9 cellular contexts compared by ENCODE assay signal in genomic region chr2:98935111-98935770, GRCh38. TPM values are rescaled to one million over a fixed set of nuclear protein-coding genes. Genes with fewer than 3 reads are reported as not detected.
DNase-seq lines count a peak whose midpoint lies in the region; ATAC-seq and TF ChIP-seq lines count a peak whose summit lies in the region.
"Had no signal": no experiment of that assay in that cellular context is flagged by ENCODE, and none has a peak within 500 bp of the region (broad histone marks: within the 10 kb centered on the region; RNA-seq: fewer than 3 reads in every experiment).

No MANE protein-coding gene starts in this region.

- no peak for TF ChIP-seq RAD21 in neural cell (conservative IDR thresholded peaks at IDR 0.05)

- H3K9ac ChIP-seq in neural cell (ENCODE audit: low read length): no peak overlapping the region

- no peak for TF ChIP-seq EP300 in neural cell (conservative IDR thresholded peaks at IDR 0.05; ENCODE audit: poor library complexity, severe bottlenecking)

- H4K20me1 ChIP-seq in neural cell (ENCODE audit: insufficient read depth): no peaks in the 10 kb centered on the region

- no peak for ATAC-seq in GM21619 (IDR thresholded peaks at IDR 0.05; ENCODE audit: unreplicated experiment)
- ATAC-seq in HG03378 (IDR thresholded peaks at IDR 0.05; ENCODE audit: unreplicated experiment): no peak

- H3K27ac ChIP-seq in neural cell (ENCODE audit: low read length): no peak overlapping the region

- DNase-seq in COLO668 (lab: John Stamatoyannopoulos, UW; ENCODE audit: unreplicated experiment) (peak; percentile 61), NCI-H1092 treated with DMSO at 0.1 percent for 48 hours (lab: John Stamatoyannopoulos, UW) (peak; percentile 57), dermis blood vessel endothelial cell (peak; percentile 45), NCI-H1048 (lab: John Stamatoyannopoulos, UW) (no peak)
- no peak for DNase-seq in activated CD4-positive, alpha-beta T cell treated with anti-CD3 and anti-CD28 coated beads for 48 hours
- DNase-seq: NCI-H446 treated with DMSO at 0.1 percent for 48 hours had no signal

- no peak overlapping the region for H2AFZ ChIP-seq in neural cell (ENCODE audit: low read depth, low read length)

- H3K4me3 ChIP-seq in neural cell (ENCODE audit: low read length): peak overlapping the region; percentile 60

- no peaks in the 10 kb centered on the region for H3F3A ChIP-seq in neural cell (ENCODE audit: insufficient read depth, low read length, poor library complexity, severe bottlenecking)

- no peaks in the 10 kb centered on the region for H3K36me3 ChIP-seq in neural cell (ENCODE audit: insufficient read depth, low read length)

- peaks cover 56% of the 10 kb centered on the region for H3K27me3 ChIP-seq in neural cell (ENCODE audit: insufficient read depth, low read depth, low read length)

- H3K9me3 ChIP-seq in neural cell (ENCODE audit: low read length): no peaks in the 10 kb centered on the region

- no peaks in the 10 kb centered on the region for H3K9me2 ChIP-seq in neural cell (ENCODE audit: insufficient read depth, low read length)

- TF ChIP-seq CTCF in neural cell (IDR thresholded peaks at IDR 0.05; ENCODE audit: poor library complexity, severe bottlenecking): no peak

- H3K4me2 ChIP-seq in neural cell (ENCODE audit: low read length): no peak overlapping the region

- no peaks in the 10 kb centered on the region for H3K79me2 ChIP-seq in neural cell (replicated peaks; ENCODE audit: insufficient read depth, low read length)

TF ChIP-seq in neural cell, 6 proteins besides CTCF, POLR2A, EP300 and RAD21:
- no peak for TF ChIP-seq POLR2AphosphoS5 (IDR thresholded peaks at IDR 0.05)
- TF ChIP-seq TAF1 (IDR thresholded peaks at IDR 0.05; ENCODE audit: low read depth): no peak
- TF ChIP-seq SMC3 (conservative IDR thresholded peaks at IDR 0.05; ENCODE audit: poor library complexity): no peak
- TF ChIP-seq REST (IDR thresholded peaks at IDR 0.05; ENCODE audit: borderline replicate concordance): no peak
- no peak for TF ChIP-seq EZH2 (IDR thresholded peaks at IDR 0.05; ENCODE audit: borderline replicate concordance, insufficient read depth, low read length, poor library complexity, severe bottlenecking)

RNA-seq across cellular contexts. Expression of gene CRACDL, which starts 0.8 kb away (rescaled TPM):
- total RNA-seq in dermis blood vessel endothelial cell: 3.3 and 9.0 TPM in 2 replicates
- polyA plus RNA-seq in neural cell: 0.85 and 1.6 TPM in 2 replicates
- polyA minus RNA-seq in neural cell: 2.3 and 2.4 TPM in 2 replicates

Comparison
In these comparisons a context has a peak if more than half of its experiments do, and no peak if none do; other contexts are left out.
1. DNase-seq: peak in COLO668 (single experiment), NCI-H1092 treated with DMSO at 0.1 percent for 48 hours (single experiment) and dermis blood vessel endothelial cell (single experiment); none in NCI-H1048 (single experiment) and activated CD4-positive, alpha-beta T cell treated with anti-CD3 and anti-CD28 coated beads for 48 hours (single experiment).